In genomic region chr7:33191326-33191725, GRCh38 we compare ENCODE assay signal across 9 cellular contexts.
A peak's percentile ranks its signal among the peaks of the same experiment; 100 is the strongest.
DNase-seq lines count a peak whose midpoint lies in the region; ATAC-seq, FAIRE-seq and TF ChIP-seq lines count a peak whose summit lies in the region.
"Had no signal": no experiment of that assay in that cellular context is flagged by ENCODE, and none has a peak within 500 bp of the region (broad histone marks: within the 10 kb centered on the region; RNA-seq: fewer than 3 reads in every experiment).

No MANE protein-coding gene starts in this region.

- POLR2A ChIA-PET in CD4-positive, alpha-beta memory T cell (lab: Charles Lee; ENCODE audit: partially characterized antibody): no interaction called here

- intact Hi-C loops in CD4-positive, alpha-beta memory T cell (cut with micrococcal nuclease): no loop called here

- H3K27me3 Mint-ChIP-seq in CD4-positive, alpha-beta memory T cell: no peaks in the 10 kb centered on the region
- no peaks in the 10 kb centered on the region for H3K27me3 Mint-ChIP-seq in activated naive CD8-positive, alpha-beta T cell

- H3K9me3 ChIP-seq in CD4-positive, alpha-beta memory T cell (ENCODE audit: control insufficient read depth in 1 of 2, low read length in 2 of 2): no peaks in the 10 kb centered on the region

- H3K4me1 ChIP-seq in CD4-positive, alpha-beta memory T cell (ENCODE audit: insufficient read depth, low read length): peaks cover 17% of the 10 kb centered on the region

- peak; percentile 9 to 39 (median 15) for DNase-seq in CD4-positive, alpha-beta memory T cell
- DNase-seq in GM19238 (ENCODE audit: insufficient read length, low spot score) (peak; percentile 12), D721Med (ENCODE audit: insufficient read length, low spot score) (no peak), Kasumi-1 (lab: John Stamatoyannopoulos, UW) (no peak), A172 (ENCODE audit: low spot score) (no peak)
- DNase-seq: T1000 had no signal

- FAIRE-seq in D721Med (lab: Jason Lieb, UNC): no peak

- peak overlapping the region; percentile 17 to 76 (median 66) for H3K4me3 Mint-ChIP-seq in CD4-positive, alpha-beta memory T cell
- H3K4me3 Mint-ChIP-seq in activated naive CD8-positive, alpha-beta T cell: peak overlapping the region; percentile 48

- H3K4me1 Mint-ChIP-seq in CD4-positive, alpha-beta memory T cell: peaks cover 17 to 23% (median 19%) of the 10 kb centered on the region in 4 donors
- H3K4me1 Mint-ChIP-seq in activated naive CD8-positive, alpha-beta T cell (ENCODE audit: low read depth): peaks cover 14% of the 10 kb centered on the region

- peaks cover 3 to 30% of the 10 kb centered on the region in 2 donors for H3K36me3 Mint-ChIP-seq in CD4-positive, alpha-beta memory T cell
- peaks cover 11% of the 10 kb centered on the region for H3K36me3 Mint-ChIP-seq in activated naive CD8-positive, alpha-beta T cell

- CTCF ChIA-PET in CD4-positive, alpha-beta memory T cell (lab: Charles Lee; ENCODE audit: partially characterized antibody): no interaction called here

- H3K36me3 ChIP-seq in CD4-positive, alpha-beta memory T cell (ENCODE audit: insufficient read depth, low read length): no peaks in the 10 kb centered on the region

- no peak overlapping the region for H3K27ac ChIP-seq in CD4-positive, alpha-beta memory T cell (ENCODE audit: low read depth, low read length)

- peaks cover 0 to 4% (median 0%) of the 10 kb centered on the region in 8 donors for H3K9me3 Mint-ChIP-seq in CD4-positive, alpha-beta memory T cell
- H3K9me3 Mint-ChIP-seq in activated naive CD8-positive, alpha-beta T cell (ENCODE audit: low read depth): no peaks in the 10 kb centered on the region

- no peak for TF ChIP-seq CTCF in D721Med (IDR thresholded peaks at IDR 0.05; ENCODE audit: insufficient read depth, missing control alignments)

- ATAC-seq in HG03135 (IDR thresholded peaks at IDR 0.05; ENCODE audit: unreplicated experiment) (peak; percentile 76), HG02588 (IDR thresholded peaks at IDR 0.05; ENCODE audit: unreplicated experiment) (no peak)

- peak overlapping the region; percentile 37 to 89 (median 74) for H3K27ac Mint-ChIP-seq in CD4-positive, alpha-beta memory T cell
- H3K27ac Mint-ChIP-seq in activated naive CD8-positive, alpha-beta T cell: peak overlapping the region; percentile 11

- peak overlapping the region in 1 of 2 donors; percentile 5 for H3K4me3 ChIP-seq in CD4-positive, alpha-beta memory T cell (ENCODE audit: low read length in 2 of 2)

- no peaks in the 10 kb centered on the region for H3K27me3 ChIP-seq in CD4-positive, alpha-beta memory T cell (ENCODE audit: insufficient read depth, low read length)

Comparison
In these comparisons a context has a peak if more than half of its experiments do, and no peak if none do; other contexts are left out.
1. DNase-seq: peak in CD4-positive, alpha-beta memory T cell (5 of 5) and GM19238 (single experiment); none in D721Med (single experiment), Kasumi-1 (0 of 2) and A172 (single experiment).